14 cellular contexts compared by ENCODE assay signal in the genomic region with DNA sequence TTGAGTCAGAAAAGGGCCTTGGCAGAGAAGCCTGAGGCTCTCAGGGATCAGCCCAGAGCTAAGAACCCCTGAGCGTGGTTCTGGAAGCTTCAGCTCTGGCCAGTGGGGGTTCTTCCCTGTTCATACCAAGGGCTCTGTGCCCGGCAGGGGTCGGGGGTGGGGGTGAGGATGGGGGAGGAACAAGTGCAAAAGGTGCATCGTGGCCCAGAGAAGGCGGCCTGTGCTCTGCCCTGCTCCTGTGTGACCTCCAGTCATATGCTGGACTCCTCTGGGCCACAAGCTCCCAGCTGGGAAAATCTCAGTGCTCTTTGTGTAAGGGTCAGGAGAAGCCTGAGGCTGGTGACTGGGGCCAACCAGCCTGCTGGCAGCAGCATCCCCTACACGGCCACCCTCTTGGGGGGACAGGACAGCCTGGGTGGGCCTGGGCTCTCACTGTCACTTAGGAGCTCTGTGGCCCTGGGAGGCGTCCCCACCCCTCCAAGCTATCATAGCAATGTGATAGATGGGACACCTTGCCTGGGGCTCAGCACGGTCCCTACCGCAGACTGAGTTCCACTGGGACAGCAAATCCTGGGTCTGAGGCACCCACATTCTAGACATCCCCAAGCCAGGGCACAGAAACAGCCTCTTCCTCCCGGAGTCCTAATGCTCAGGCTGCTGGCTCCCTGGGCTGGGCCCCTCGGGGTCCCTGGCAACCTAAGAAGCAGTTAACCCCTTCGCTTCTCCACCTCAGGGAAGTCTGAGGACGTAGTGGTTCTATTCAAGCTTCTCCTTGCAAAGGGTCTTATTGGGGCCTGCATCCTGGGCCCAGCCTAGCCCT. TPM values are rescaled to one million over a fixed set of nuclear protein-coding genes. Genes with fewer than 3 reads are reported as not detected.
DNase-seq lines count a peak whose midpoint lies in the region; ATAC-seq and TF ChIP-seq lines count a peak whose summit lies in the region.
"Had no signal": no experiment of that assay in that cellular context is flagged by ENCODE, and none has a peak within 500 bp of the region (broad histone marks: within the 10 kb centered on the region; RNA-seq: fewer than 3 reads in every experiment).

No MANE protein-coding gene starts in this region.

- DNase-seq in A673 (ENCODE audit: low spot score) (no peak), posterior vena cava (ENCODE audit: low spot score) (peak; percentile 77), NCI-H1105 (lab: John Stamatoyannopoulos, UW) (no peak), immature natural killer cell (no peak), SW480 (ENCODE audit: low spot score) (no peak)
- DNase-seq: activated CD4-positive, alpha-beta T cell treated with anti-CD3 and anti-CD28 coated beads for 4 hours; activated naive CD4-positive, alpha-beta T cell treated with anti-CD3 and anti-CD28 coated beads, Interleukin-2, amount 10 ng/mL, durations not matched to agents 7 days and 5 days; Karpas-422; kidney glomerular epithelial cell; stimulated activated CD4-positive, alpha-beta T cell treated with anti-CD3 and anti-CD28 coated beads, Interleukin-15, amount 100 ng/mL, for 24 hours; stimulated activated naive B cell treated with anti-CD40 and anti-IgM and Interleukin-4, amounts not matched to agents 10 μg/mL and 1 μg/mL and 100 μg/mL, for 72 hours had no signal

- CTCF ChIA-PET in A673 (lab: Charles Lee) = interaction anchor here (0.6 kb wide), 1 partner anchor 11 kb away, joined by 7 read pairs; no protein-coding TSS in a partner anchor

- no peak overlapping the region for H3K27ac Mint-ChIP-seq in immature natural killer cell
- H3K27ac Mint-ChIP-seq: activated naive CD4-positive, alpha-beta T cell treated with anti-CD3 and anti-CD28 coated beads, Interleukin-2, amount 10 ng/mL, durations not matched to agents 7 days and 5 days; stimulated activated naive B cell treated with anti-CD40 and anti-IgM and Interleukin-4, amounts not matched to agents 10 μg/mL and 1 μg/mL and 100 μg/mL, for 72 hours had no signal

- H3K4me3 Mint-ChIP-seq in immature natural killer cell = no peak overlapping the region
- H3K4me3 Mint-ChIP-seq: activated naive CD4-positive, alpha-beta T cell treated with anti-CD3 and anti-CD28 coated beads, Interleukin-2, amount 10 ng/mL, durations not matched to agents 7 days and 5 days; stimulated activated naive B cell treated with anti-CD40 and anti-IgM and Interleukin-4, amounts not matched to agents 10 μg/mL and 1 μg/mL and 100 μg/mL, for 72 hours had no signal

- no peaks in the 10 kb centered on the region for H3K27me3 ChIP-seq in A673 (replicated peaks; ENCODE audit: insufficient read depth, low read depth, low read length, poor library complexity)
- no peaks in the 10 kb centered on the region for H3K27me3 ChIP-seq in iPS-15b (ENCODE audit: control insufficient read depth, insufficient read depth, low read length)

- H3K36me3 ChIP-seq in A673 (ENCODE audit: insufficient read depth, low read length, poor library complexity, severe bottlenecking) (no peaks in the 10 kb centered on the region), iPS-15b (ENCODE audit: control insufficient read depth, insufficient read depth, low read length) (no peaks in the 10 kb centered on the region)

- POLR2A ChIA-PET in A673 (lab: Charles Lee; ENCODE audit: low non-redundant PET) = no interaction called here

- H3K4me3 ChIP-seq in A673 (ENCODE audit: low read depth, low read length, poor library complexity, severe bottlenecking) (no peak overlapping the region), iPS-15b (ENCODE audit: low read depth, low read length) (no peak overlapping the region)

- no peaks in the 10 kb centered on the region for H3K27me3 Mint-ChIP-seq in immature natural killer cell (ENCODE audit: low read depth in 3 of 3)

- H3K9ac ChIP-seq in iPS-15b (ENCODE audit: low read depth, low read length) = peak overlapping the region; percentile 51

- H3K27ac ChIP-seq in A673 (ENCODE audit: low read depth, low read length, poor library complexity, severe bottlenecking) = peak overlapping the region; percentile 75
- peak overlapping the region; percentile 16 for H3K27ac ChIP-seq in angular gyrus (ENCODE audit: low read depth, low read length)

- BruUV-seq in A673 (replicated peaks; lab: Mats Ljungman, UMichigan) = no TSS peak

- H3K4me1 ChIP-seq in A673 (ENCODE audit: insufficient read depth, low read length, poor library complexity, severe bottlenecking) (peaks cover 25% of the 10 kb centered on the region), iPS-15b (ENCODE audit: control insufficient read depth, insufficient read depth, low read length) (peaks cover 26% of the 10 kb centered on the region)

- H3K9me3 Mint-ChIP-seq in immature natural killer cell = peaks cover 5 to 17% (median 10%) of the 10 kb centered on the region in 6 donors

- no peak for TF ChIP-seq CTCF in A673 (conservative IDR thresholded peaks at IDR 0.05; ENCODE audit: low read depth, low read length)

- H3K9me3 ChIP-seq in A673 (ENCODE audit: low read depth, low read length, poor library complexity, severe bottlenecking) (no peaks in the 10 kb centered on the region), iPS-15b (ENCODE audit: control insufficient read depth, insufficient read depth, low read length) (peaks cover 10% of the 10 kb centered on the region)

- no peak for ATAC-seq in GM19023 (IDR thresholded peaks at IDR 0.05; ENCODE audit: unreplicated experiment)

- H3K4me1 Mint-ChIP-seq in immature natural killer cell = peaks cover 4 to 9% of the 10 kb centered on the region in 2 donors

- intact Hi-C loops in A673 (cut with micrococcal nuclease; ENCODE audit: unreplicated experiment) = no loop called here
- intact Hi-C loops in posterior vena cava (cut with DNase I) = no loop called here

- H3K36me3 Mint-ChIP-seq in immature natural killer cell = peaks cover 0 to 4% (median 0%) of the 10 kb centered on the region in 3 donors

RNA-seq across cellular contexts. Expression of a gene that starts 2.5 kb away (rescaled TPM):
- 0.09 TPM in 1 of 2 replicates, not detected in the other for total RNA-seq in A673 (2021)
- 10 to 100 TPM; 46.6 to 57.0 TPM for total RNA-seq in posterior vena cava
- not detected for polyA plus RNA-seq in immature natural killer cell

RNA-seq across cellular contexts. Expression of a gene that starts 3.5 kb away (rescaled TPM):
- not detected in 2 replicates for total RNA-seq in A673 (2021)
- 10 to 100 TPM; 55.9 to 61.1 TPM for total RNA-seq in posterior vena cava
- not detected for polyA plus RNA-seq in immature natural killer cell

RNA-seq across cellular contexts. Expression of a gene that starts 13.4 kb away (rescaled TPM):
- total RNA-seq in A673 (2021) (not detected in 2 replicates), posterior vena cava (100 to 1,000 TPM; 188 to 212 TPM)
- polyA plus RNA-seq in immature natural killer cell = not detected

Comparison
In these comparisons a context has a peak if more than half of its experiments do, and no peak if none do; other contexts are left out.
1. RNA of a gene that starts 2.5 kb away (total RNA-seq): 46.6 to 57.0 TPM in posterior vena cava; 0.09 TPM in A673; every median in the first group is over 10 times any median in the second.
2. RNA of a gene that starts 3.5 kb away (total RNA-seq): 55.9 to 61.1 TPM in posterior vena cava; not detected in A673; every median in the first group is over 10 times any median in the second.
3. RNA of a gene that starts 13.4 kb away (total RNA-seq): 188 to 212 TPM in posterior vena cava; not detected in A673; every median in the first group is over 100 times any median in the second.